Comparison of ENCODE assay signal across 20 cellular contexts in the genomic region with DNA sequence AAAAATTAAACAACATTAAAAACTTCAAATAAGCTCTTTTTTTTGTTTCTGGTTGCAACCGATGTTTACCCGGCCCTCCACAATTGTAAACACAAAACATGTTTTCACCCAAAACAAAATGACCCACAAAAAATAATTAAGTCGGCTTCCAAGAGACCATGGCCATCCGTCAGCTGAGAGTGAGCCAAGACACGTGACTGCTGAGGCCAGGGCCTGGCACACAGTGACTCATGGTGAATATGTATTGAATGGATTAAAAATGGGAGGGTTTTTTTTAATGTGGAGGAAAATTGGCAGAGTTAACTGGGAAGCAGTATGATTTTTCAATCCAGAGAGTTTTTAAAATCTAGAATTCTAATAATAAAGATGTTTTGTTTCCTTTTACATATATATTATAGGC. TPM values are rescaled to one million over a fixed set of nuclear protein-coding genes. Genes with fewer than 3 reads are reported as not detected.
DNase-seq lines count a peak whose midpoint lies in the region; ATAC-seq, FAIRE-seq and TF ChIP-seq lines count a peak whose summit lies in the region.
"Had no signal": no experiment of that assay in that cellular context is flagged by ENCODE, and none has a peak within 500 bp of the region (broad histone marks: within the 10 kb centered on the region; RNA-seq: fewer than 3 reads in every experiment).

No MANE protein-coding gene starts in this region.

- no peak for FAIRE-seq in H54 (lab: Jason Lieb, UNC)
- FAIRE-seq: small intestine had no signal

- peak; percentile 81 for ATAC-seq in esophagus mucosa
- no peak for ATAC-seq in GM19463 (IDR thresholded peaks at IDR 0.05; ENCODE audit: unreplicated experiment)
- ATAC-seq: activated naive CD8-positive, alpha-beta T cell treated with anti-CD3 and anti-CD28 coated beads, Interleukin-2, amount 50 U/mL, for 24 hours; left lobe of liver had no signal

- DNase-seq in G401 (ENCODE audit: low spot score) (peak; percentile 8), RPMI7951 (ENCODE audit: low read depth) (peak; percentile 31), posterior cingulate gyrus (peak in 6 of 10 donors; percentile 19 to 82 (median 51)), H54 (ENCODE audit: insufficient read length, low spot score) (no peak), NCI-H2029 (lab: John Stamatoyannopoulos, UW) (no peak)
- DNase-seq: activated effector memory CD4-positive, alpha-beta T cell treated with Interleukin-2 at 50 U/mL for 16 hours; activated naive CD8-positive, alpha-beta T cell treated with anti-CD3 and anti-CD28 coated beads, Interleukin-2, amount 50 U/mL, for 24 hours; COR-L47; NCI-H1694 treated with DMSO at 0.1 percent for 48 hours; NCI-H774; nephron progenitor cell; SIG-M5; small intestine; stimulated activated CD4-positive, alpha-beta T cell treated with anti-CD3 and anti-CD28 coated beads, Interleukin-2, amount 100 ng/mL, for 48 hours; stimulated activated naive CD4-positive, alpha-beta T cell treated with Interleukin-2 at 50 U/mL for 16 hours; WERI-Rb-1 had no signal

- no peak for TF ChIP-seq POLR2A in H54 (IDR thresholded peaks at IDR 0.05; ENCODE audit: low read depth, low read length)

- intact Hi-C loops in posterior cingulate gyrus (cut with DNase I) = no loop called here

- in situ Hi-C loops in G401 (cut with HindIII; ENCODE audit: low sequenced_read_pairs) = no loop called here

RNA-seq across cellular contexts. Expression of gene CPNE8, which starts 13.8 kb away (rescaled TPM):
- 12.7 and 16.1 TPM in 2 replicates for total RNA-seq in G401 (2014; rRNA removed; shearing (Covaris generic))
- 14.4 and 14.5 TPM in 2 replicates for total RNA-seq in RPMI7951 (2014; rRNA removed; shearing (Covaris generic))
- total RNA-seq in esophagus mucosa = 11.2 TPM
- total RNA-seq: OCI-LY7 had no signal

Comparison
In these comparisons a context has a peak if more than half of its experiments do, and no peak if none do; other contexts are left out.
1. DNase-seq: peak in G401 (single experiment), RPMI7951 (single experiment) and posterior cingulate gyrus (6 of 10); none in H54 (single experiment) and NCI-H2029 (single experiment).